ENCODE assay signal across 8 cellular contexts in genomic region chr3:187130346-187131066, GRCh38. TPM values are rescaled to one million over a fixed set of nuclear protein-coding genes. Genes with fewer than 3 reads are reported as not detected.
A peak's percentile ranks its signal among the peaks of the same experiment; 100 is the strongest.
DNase-seq lines count a peak whose midpoint lies in the region; ATAC-seq, FAIRE-seq and TF ChIP-seq lines count a peak whose summit lies in the region.

No MANE protein-coding gene starts in this region.

- DNase-seq in GM18507 (ENCODE audit: extremely low spot score, insufficient read length, low read depth): no peak
- peak in 4 of 5 donors; percentile 21 to 91 (median 36) for DNase-seq in T-helper 1 cell
- DNase-seq in pancreas: no peak
- no peak for DNase-seq in DMS79 treated with DMSO at 0.1 percent for 48 hours (lab: John Stamatoyannopoulos, UW)
- no peak for DNase-seq in posterior vena cava (ENCODE audit: low spot score)
- DNase-seq in NK-92 (lab: John Stamatoyannopoulos, UW; ENCODE audit: unreplicated experiment): no peak

- ATAC-seq in HG02938 (IDR thresholded peaks at IDR 0.05; ENCODE audit: unreplicated experiment): peak; percentile 88
- peak; percentile 72 to 89 (median 84) for ATAC-seq in pancreas

- H3K36me3 ChIP-seq in pancreas: no peaks in the 10 kb centered on the region

- H3K27ac ChIP-seq in pancreas: no peak overlapping the region

- peak overlapping the region; percentile 27 for H3K4me3 Mint-ChIP-seq in dendritic cell treated with granulocyte-macrophage colony-stimulating factor and Interleukin-4, amounts not matched to agents 40 ng/mL and 50 ng/mL, for 4 days

- peak overlapping the region; percentile 87 for H3K27ac Mint-ChIP-seq in dendritic cell treated with granulocyte-macrophage colony-stimulating factor and Interleukin-4, amounts not matched to agents 40 ng/mL and 50 ng/mL, for 4 days

- H3K4me3 ChIP-seq in pancreas: no peak overlapping the region

- WGBS in pancreas, 2 donors: 76 to 83% methylated on average over 5 of the region's 5 CpGs

- H3K4me1 ChIP-seq in pancreas: no peaks in the 10 kb centered on the region

- H3K27me3 ChIP-seq in pancreas: no peaks in the 10 kb centered on the region

- peaks cover 33% of the 10 kb centered on the region for H3K9me3 Mint-ChIP-seq in dendritic cell treated with granulocyte-macrophage colony-stimulating factor and Interleukin-4, amounts not matched to agents 40 ng/mL and 50 ng/mL, for 4 days

- FAIRE-seq in GM18507 (lab: Jason Lieb, UNC) (peak; percentile 80), pancreas (lab: Jason Lieb, UNC) (no peak)

- no peaks in the 10 kb centered on the region for H3K9me3 ChIP-seq in pancreas

- intact Hi-C loops in dendritic cell treated with granulocyte-macrophage colony-stimulating factor and Interleukin-4, amounts not matched to agents 40 ng/mL and 50 ng/mL, for 4 days (cut with micrococcal nuclease): no loop called here
- intact Hi-C loops in pancreas (cut with DNase I) (no loop called here), posterior vena cava (cut with DNase I) (no loop called here)

- no peaks in the 10 kb centered on the region for H3K27me3 Mint-ChIP-seq in dendritic cell treated with granulocyte-macrophage colony-stimulating factor and Interleukin-4, amounts not matched to agents 40 ng/mL and 50 ng/mL, for 4 days

- TF ChIP-seq CTCF in pancreas (IDR thresholded peaks at IDR 0.05): no peak

- peaks cover 13% of the 10 kb centered on the region for H3K36me3 Mint-ChIP-seq in dendritic cell treated with granulocyte-macrophage colony-stimulating factor and Interleukin-4, amounts not matched to agents 40 ng/mL and 50 ng/mL, for 4 days (ENCODE audit: low read depth)

- H3K4me1 Mint-ChIP-seq in dendritic cell treated with granulocyte-macrophage colony-stimulating factor and Interleukin-4, amounts not matched to agents 40 ng/mL and 50 ng/mL, for 4 days (ENCODE audit: low read depth): peaks cover 26% of the 10 kb centered on the region

RNA-seq across cellular contexts. Expression of gene RPL39L, which starts 8.8 kb away (rescaled TPM):
- total RNA-seq in pancreas (1 to 10 TPM in 1 of 6 donors, under 1 TPM in 5; 0.31 to 1.5 (median 0.81) TPM), posterior vena cava (1 to 10 TPM; 5.8 to 9.4 TPM)
- polyA plus RNA-seq in pancreas: 1 to 10 TPM in 1 of 2 donors, under 1 TPM in 1; 0.99 to 2.2 TPM

Comparison
In these comparisons a context has a peak if more than half of its experiments do, and no peak if none do; other contexts are left out.
1. DNase-seq: peak in T-helper 1 cell (4 of 5); none in GM18507 (single experiment), pancreas (0 of 6), DMS79 treated with DMSO at 0.1 percent for 48 hours (single experiment), posterior vena cava (single experiment) and NK-92 (single experiment).